Comparison of ENCODE assay signal across 1 cellular context in the genomic region with DNA sequence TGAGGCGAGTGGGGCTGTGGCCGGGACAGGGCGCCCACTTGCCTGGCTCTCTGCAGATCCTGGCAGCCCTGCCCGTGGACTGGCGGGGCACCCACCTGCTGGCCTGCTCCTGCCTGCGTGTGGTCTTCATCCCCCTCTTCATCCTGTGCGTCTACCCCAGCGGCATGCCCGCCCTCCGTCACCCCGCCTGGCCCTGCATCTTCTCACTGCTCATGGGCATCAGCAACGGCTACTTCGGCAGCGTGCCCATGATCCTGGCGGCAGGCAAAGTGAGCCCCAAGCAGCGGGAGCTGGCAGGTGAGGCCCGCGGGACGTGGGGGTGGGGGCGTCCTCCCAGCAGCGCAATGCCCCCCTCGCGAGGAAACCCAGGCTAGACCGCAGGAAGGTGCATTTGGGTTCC.
TF ChIP-seq lines count a peak whose summit lies in the region.

No MANE protein-coding gene starts in this region.

TF ChIP-seq in HepG2, 621 proteins besides CTCF, POLR2A, EP300 and RAD21:
- TF ChIP-seq TARDBP (CRISPR knock-in tag; IDR thresholded peaks at IDR 0.05) = no peak
- TF ChIP-seq ZSCAN20 (CRISPR knock-in tag; IDR thresholded peaks at IDR 0.05; ENCODE audit: borderline replicate concordance) = no peak
- no peak for TF ChIP-seq SKIL (CRISPR knock-in tag; IDR thresholded peaks at IDR 0.05; ENCODE audit: borderline replicate concordance)
- no peak for TF ChIP-seq ZNF362 (CRISPR knock-in tag; IDR thresholded peaks at IDR 0.05; ENCODE audit: borderline replicate concordance)
- TF ChIP-seq AGO2 (optimal IDR thresholded peaks at IDR 0.05; ENCODE audit: low read depth, low read length) = peak; percentile 43
- peak; percentile 58 for TF ChIP-seq RBFOX2 (IDR thresholded peaks at IDR 0.05; ENCODE audit: low read depth, low read length)
- no peak for TF ChIP-seq PRPF4 (IDR thresholded peaks at IDR 0.05; ENCODE audit: low read depth, low read length, poor library complexity, severe bottlenecking)
- TF ChIP-seq MEIS1 (CRISPR knock-in tag; IDR thresholded peaks at IDR 0.05; ENCODE audit: borderline replicate concordance) = no peak
